In genomic region chr15:32700501-32701150, GRCh38 we compare ENCODE assay signal across 12 cellular contexts. TPM values are rescaled to one million over a fixed set of nuclear protein-coding genes. Genes with fewer than 3 reads are reported as not detected.
"Had no signal": no experiment of that assay in that cellular context is flagged by ENCODE, and none has a peak within 500 bp of the region (broad histone marks: within the 10 kb centered on the region; RNA-seq: fewer than 3 reads in every experiment).

No MANE protein-coding gene starts in this region.

- DNase-seq: activated gamma-delta T cell; activated T-cell treated with anti-CD3 and anti-CD28 coated beads, Interleukin-2, amount 50 U/mL, for 1 hour; amygdala; natural killer cell; psoas muscle; stimulated activated CD4-positive, alpha-beta T cell treated with anti-CD3 and anti-CD28 coated beads, Interleukin-2, amount 100 ng/mL, for 48 hours; stimulated activated naive CD8-positive, alpha-beta T cell treated with anti-CD3 and anti-CD28 coated beads, Interleukin-15, Interleukin-2, amounts not matched to agents 100 U/mL and 50 U/mL, for 24 hours; T-helper 17 cell had no signal

- H3K27me3 ChIP-seq: breast epithelium had no signal

- H3K4me1 ChIP-seq: breast epithelium, psoas muscle had no signal

- H3K4me3 ChIP-seq: breast epithelium, lung, psoas muscle had no signal

- H3K9me3 Mint-ChIP-seq: natural killer cell had no signal

- H3K27ac Mint-ChIP-seq: activated naive CD8-positive, alpha-beta T cell; natural killer cell; T-helper 17 cell had no signal

- H3K4me1 Mint-ChIP-seq: natural killer cell, T-helper 17 cell had no signal

- H3K4me3 Mint-ChIP-seq: activated naive CD8-positive, alpha-beta T cell; natural killer cell; T-helper 17 cell had no signal

- H3K27ac ChIP-seq: breast epithelium, psoas muscle had no signal

- H3K9me3 ChIP-seq: breast epithelium, psoas muscle had no signal

- H3K36me3 ChIP-seq: breast epithelium had no signal

- H3K36me3 Mint-ChIP-seq: activated naive CD8-positive, alpha-beta T cell; natural killer cell had no signal

- ATAC-seq: natural killer cell; psoas muscle; sciatic nerve; stimulated activated naive CD8-positive, alpha-beta T cell treated with anti-CD3 and anti-CD28 coated beads, Interleukin-15, Interleukin-2, amounts not matched to agents 100 U/mL and 50 U/mL, for 24 hours; T-helper 17 cell had no signal

RNA-seq across cellular contexts. Expression of gene GREM1, which starts 17.2 kb away (rescaled TPM):
- total RNA-seq: natural killer cell, T-helper 17 cell had no signal

RNA-seq across cellular contexts. Expression of gene SCG5, which starts 59.1 kb away (rescaled TPM):
- total RNA-seq: natural killer cell had no signal
